ENCODE assay signal across 1 cellular context in genomic region chr19:2385053-2385721, GRCh38.
TF ChIP-seq lines count a peak whose summit lies in the region.

No MANE protein-coding gene starts in this region.

TF ChIP-seq in GM23338, 12 proteins besides CTCF, POLR2A, EP300 and RAD21 (continued from another document):
- TF ChIP-seq REST (IDR thresholded peaks at IDR 0.05; ENCODE audit: unreplicated experiment) (no peak), EZH2phosphoT487 (IDR thresholded peaks at IDR 0.05; ENCODE audit: unreplicated experiment) (no peak), EZH2 (IDR thresholded peaks at IDR 0.05; ENCODE audit: low read depth, unreplicated experiment) (no peak)
